8 cellular contexts compared by ENCODE assay signal in the genomic region with DNA sequence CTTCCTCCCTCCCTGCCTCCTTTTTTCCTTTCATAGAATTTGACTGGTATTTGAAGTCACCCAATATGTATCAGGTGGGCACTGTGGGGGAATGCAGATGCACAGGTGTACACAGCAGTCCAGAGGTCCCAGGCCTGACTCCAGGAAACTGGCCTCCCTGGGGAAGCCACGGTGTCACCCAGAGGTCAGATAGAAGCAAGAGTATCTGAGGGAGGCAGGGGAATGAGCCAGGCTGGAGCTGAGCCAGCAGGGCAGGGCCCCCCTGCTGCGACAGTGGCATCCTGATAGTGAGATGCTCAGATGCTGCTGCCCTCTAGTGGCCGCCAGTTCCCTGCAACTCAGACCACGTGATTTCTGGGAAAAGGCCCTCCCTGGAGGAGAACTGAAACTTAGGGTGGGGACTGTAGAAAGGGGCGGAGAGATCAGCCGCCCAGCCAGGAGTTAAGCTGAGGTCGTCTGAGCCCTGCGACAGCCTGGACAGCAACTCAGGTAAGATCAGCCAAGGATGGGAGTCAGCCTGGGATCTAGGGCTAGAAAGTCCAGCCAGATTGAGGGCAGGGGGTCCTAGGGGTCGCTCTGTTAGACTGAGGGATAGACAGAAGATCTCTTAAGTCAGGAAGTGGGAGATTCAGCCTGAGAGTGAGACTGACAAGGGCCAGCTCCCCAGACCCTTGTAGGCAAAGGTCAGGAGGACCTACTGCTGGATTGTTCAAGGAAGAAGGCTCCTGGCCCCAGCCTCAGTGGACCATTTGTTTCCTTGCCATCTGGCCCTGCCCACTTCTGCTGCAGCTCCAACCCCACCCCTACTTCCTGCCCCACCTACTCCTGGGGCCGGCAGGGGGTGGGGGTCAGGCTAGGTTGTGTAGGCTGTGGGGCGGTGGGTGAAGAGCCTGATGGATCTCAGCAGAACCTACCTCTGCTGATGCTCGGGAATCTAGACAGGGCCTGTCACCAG. TPM values are rescaled to one million over a fixed set of nuclear protein-coding genes. Genes with fewer than 3 reads are reported as not detected.
DNase-seq lines count a peak whose midpoint lies in the region; ATAC-seq lines count a peak whose summit lies in the region.

A gene with protein sequence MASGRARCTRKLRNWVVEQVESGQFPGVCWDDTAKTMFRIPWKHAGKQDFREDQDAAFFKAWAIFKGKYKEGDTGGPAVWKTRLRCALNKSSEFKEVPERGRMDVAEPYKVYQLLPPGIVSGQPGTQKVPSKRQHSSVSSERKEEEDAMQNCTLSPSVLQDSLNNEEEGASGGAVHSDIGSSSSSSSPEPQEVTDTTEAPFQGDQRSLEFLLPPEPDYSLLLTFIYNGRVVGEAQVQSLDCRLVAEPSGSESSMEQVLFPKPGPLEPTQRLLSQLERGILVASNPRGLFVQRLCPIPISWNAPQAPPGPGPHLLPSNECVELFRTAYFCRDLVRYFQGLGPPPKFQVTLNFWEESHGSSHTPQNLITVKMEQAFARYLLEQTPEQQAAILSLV (plus strand): TSS at position 416 of the 955 bp plus-strand sequence. CDS start 880 bp downstream, outside the sequence.

- DNase-seq in Caki2 (ENCODE audit: low read depth) (peak; percentile 95), HT1080 (ENCODE audit: low read depth) (peak; percentile 95), NOMO-1 (lab: John Stamatoyannopoulos, UW; ENCODE audit: unreplicated experiment in 2 of 2) (peak; percentile 96 to 97), memory B cell (ENCODE audit: low spot score in 2 of 2) (peak; percentile 98)
- peak; percentile 97 to 98 (median 97) for DNase-seq in effector memory CD8-positive, alpha-beta T cell
- DNase-seq in stimulated activated CD8-positive, alpha-beta memory T cell treated with anti-CD3 and anti-CD28 coated beads, Interleukin-12 subunit alpha, Interleukin-12 subunit beta, amount 100 ng/mL, for 24 hours (ENCODE audit: extremely low read depth): peak; percentile 84

- ATAC-seq in GM21360 (IDR thresholded peaks at IDR 0.05; ENCODE audit: unreplicated experiment) (peak; percentile 75), memory B cell (ENCODE audit: low read depth) (peak; percentile 92)
- peak; percentile 90 for ATAC-seq in effector memory CD8-positive, alpha-beta T cell (replicated peaks)

- in situ Hi-C loops in Caki2 (cut with HindIII; ENCODE audit: low pct_unique_long_range_greater_than_20kb, low sequenced_read_pairs): no loop called here

- POLR2A ChIA-PET in activated CD8-positive, alpha-beta memory T cell treated with anti-CD3 and anti-CD28 coated beads for 36 hours (lab: Charles Lee): interaction anchor here (0.9 to 3.4 kb wide), 12 partner anchors 9 to 53 kb away, joined by 3 to 19 read pairs (median 8); partner anchors contain the start of genes CHMP4A, DCAF11, EMC9 and IPO4

- peaks cover 40 to 42% of the 10 kb centered on the region in 2 donors for H3K4me1 Mint-ChIP-seq in effector memory CD8-positive, alpha-beta T cell (ENCODE audit: low read depth in 2 of 2)
- peaks cover 17% of the 10 kb centered on the region for H3K4me1 Mint-ChIP-seq in memory B cell

- peaks cover 97% of the 10 kb centered on the region for H3K36me3 Mint-ChIP-seq in effector memory CD8-positive, alpha-beta T cell (ENCODE audit: insufficient read depth)
- peaks cover 38% of the 10 kb centered on the region for H3K36me3 Mint-ChIP-seq in memory B cell

- CTCF ChIA-PET in activated CD8-positive, alpha-beta memory T cell treated with anti-CD3 and anti-CD28 coated beads for 36 hours (lab: Charles Lee): interaction anchor here (0.6 to 3.5 kb wide), 34 partner anchors 9 to 184 kb away, joined by 3 to 34 read pairs (median 5); partner anchors contain the start of genes CHMP4A, DCAF11, EMC9 and GMPR2

- H3K27me3 Mint-ChIP-seq in effector memory CD8-positive, alpha-beta T cell: no peaks in the 10 kb centered on the region
- H3K27me3 Mint-ChIP-seq in memory B cell: no peaks in the 10 kb centered on the region

- H3K9me3 Mint-ChIP-seq in effector memory CD8-positive, alpha-beta T cell: no peaks in the 10 kb centered on the region
- no peaks in the 10 kb centered on the region for H3K9me3 Mint-ChIP-seq in memory B cell

- H3K27ac Mint-ChIP-seq in effector memory CD8-positive, alpha-beta T cell: peak within 1 kb of the TSS; percentile 96 to 97
- peak within 1 kb of the TSS; percentile 95 for H3K27ac Mint-ChIP-seq in memory B cell

- peak within 1 kb of the TSS; percentile 93 to 96 for H3K4me3 Mint-ChIP-seq in effector memory CD8-positive, alpha-beta T cell
- peak within 1 kb of the TSS; percentile 99 for H3K4me3 Mint-ChIP-seq in memory B cell

RNA-seq across cellular contexts. Expression of the gene that starts here (rescaled TPM):
- 29.9 and 36.1 TPM in 2 replicates for total RNA-seq in Caki2 (2014; rRNA removed; shearing (Covaris generic); ENCODE audit: low replicate concordance)
- 5.0 and 7.8 TPM in 2 replicates for total RNA-seq in HT1080 (2014; rRNA removed; shearing (Covaris generic))
- polyA plus RNA-seq in HT1080 (2015; cell fraction: cytosol; rRNA removed): 15.9 and 18.8 TPM in 2 replicates
- 56.5 and 57.7 TPM in 2 replicates for polyA plus RNA-seq in HT1080 (2015; cell fraction: nucleus; rRNA removed)
- total RNA-seq in activated CD8-positive, alpha-beta memory T cell treated with anti-CD3 and anti-CD28 coated beads for 36 hours: 10 to 100 TPM; 52.4 to 54.5 TPM

Comparison
In these comparisons a context has a peak if more than half of its experiments do, and no peak if none do; other contexts are left out.
1. Peak in every context shown above with its lines: DNase-seq and ATAC-seq.